ENCODE assay signal across 16 cellular contexts in the genomic region with DNA sequence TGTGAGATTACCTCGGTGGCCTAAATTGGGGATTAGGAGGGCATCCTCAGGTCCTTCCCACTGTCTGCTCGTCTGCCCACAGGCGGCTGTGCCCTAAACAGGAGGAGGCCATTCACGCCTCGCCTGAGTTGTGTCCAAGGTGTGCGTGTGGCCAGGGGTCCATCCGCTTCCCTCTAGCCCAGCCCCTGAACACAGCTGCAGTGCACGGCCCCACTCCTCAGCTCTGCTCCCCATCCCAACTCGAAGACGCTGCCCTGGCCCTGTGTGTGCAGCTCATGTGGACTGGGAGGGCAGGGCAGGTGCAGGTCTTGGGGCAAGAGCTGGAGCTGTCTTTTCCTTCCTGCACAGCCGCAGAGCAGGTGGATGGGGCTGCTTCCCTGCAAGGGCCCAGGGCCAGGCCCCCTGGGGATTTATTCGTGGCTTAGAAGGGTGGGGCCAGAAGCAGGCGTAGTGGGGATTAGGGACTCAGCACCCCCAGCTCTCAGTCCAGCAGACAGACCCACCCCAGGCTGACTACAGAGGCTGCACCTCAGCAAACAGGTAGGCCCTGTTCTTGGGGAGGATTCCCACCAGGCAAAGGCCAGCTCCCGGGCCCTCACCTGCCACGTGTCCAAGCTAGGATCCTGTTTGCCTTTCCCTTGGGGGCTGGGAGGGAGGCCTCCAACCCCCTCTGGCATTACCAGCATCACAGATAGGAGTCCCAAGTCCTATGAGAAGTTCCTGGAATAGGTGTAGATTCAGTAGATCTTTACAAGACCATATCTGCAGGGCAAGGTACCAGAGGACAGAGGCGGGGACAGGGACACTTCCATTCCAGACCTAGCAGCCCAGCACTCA. TPM values are rescaled to one million over a fixed set of nuclear protein-coding genes. Genes with fewer than 3 reads are reported as not detected.
DNase-seq lines count a peak whose midpoint lies in the region; ATAC-seq and TF ChIP-seq lines count a peak whose summit lies in the region.
"Had no signal": no experiment of that assay in that cellular context is flagged by ENCODE, and none has a peak within 500 bp of the region (broad histone marks: within the 10 kb centered on the region; RNA-seq: fewer than 3 reads in every experiment).

No MANE protein-coding gene starts in this region.

- H3K9me3 Mint-ChIP-seq in activated T-cell treated with anti-CD3 and anti-CD28 coated beads, Interleukin-2, amount 50 U/mL, for 4 hours: no peaks in the 10 kb centered on the region
- H3K9me3 Mint-ChIP-seq in chondrocyte (ENCODE audit: low read depth): no peaks in the 10 kb centered on the region
- no peaks in the 10 kb centered on the region for H3K9me3 Mint-ChIP-seq in stimulated activated effector memory CD8-positive, alpha-beta T cell treated with anti-CD3 and anti-CD28 coated beads, Interleukin-12 subunit alpha, Interleukin-12 subunit beta, amount 100 ng/mL, for 72 hours

- H3K9me3 ChIP-seq in KOPT-K1 (ENCODE audit: insufficient read depth, low read length, poor library complexity, severe bottlenecking): no peaks in the 10 kb centered on the region
- H3K9me3 ChIP-seq: lower lobe of right lung, upper lobe of left lung had no signal

- no peaks in the 10 kb centered on the region for H3K36me3 Mint-ChIP-seq in activated T-cell treated with anti-CD3 and anti-CD28 coated beads, Interleukin-2, amount 50 U/mL, for 4 hours (ENCODE audit: insufficient read depth)
- no peaks in the 10 kb centered on the region for H3K36me3 Mint-ChIP-seq in chondrocyte (ENCODE audit: low read depth)
- peaks cover 31% of the 10 kb centered on the region for H3K36me3 Mint-ChIP-seq in stimulated activated effector memory CD8-positive, alpha-beta T cell treated with anti-CD3 and anti-CD28 coated beads, Interleukin-12 subunit alpha, Interleukin-12 subunit beta, amount 100 ng/mL, for 72 hours

- no peaks in the 10 kb centered on the region for H3K27me3 Mint-ChIP-seq in activated T-cell treated with anti-CD3 and anti-CD28 coated beads, Interleukin-2, amount 50 U/mL, for 4 hours (ENCODE audit: low read depth)
- no peaks in the 10 kb centered on the region for H3K27me3 Mint-ChIP-seq in chondrocyte (ENCODE audit: low read depth)

- peak; percentile 18 for DNase-seq in activated T-cell treated with anti-CD3 and anti-CD28 coated beads, Interleukin-2, amount 50 U/mL, for 1 hour
- DNase-seq in activated T-cell treated with anti-CD3 and anti-CD28 coated beads, Interleukin-2, amount 50 U/mL, for 4 hours: no peak
- peak; percentile 77 for DNase-seq in chondrocyte (ENCODE audit: low spot score)
- no peak for DNase-seq in stimulated activated effector memory CD8-positive, alpha-beta T cell treated with anti-CD3 and anti-CD28 coated beads, Interleukin-12 subunit alpha, Interleukin-12 subunit beta, amount 100 ng/mL, for 72 hours (ENCODE audit: low spot score in 2 of 2)
- DNase-seq: activated CD8-positive, alpha-beta memory T cell treated with anti-CD3 and anti-CD28 coated beads for 24 hours; DMS79; lower lobe of right lung; NCI-H1105 treated with DMSO at 0.1 percent for 48 hours; NCI-H345; occipital lobe had no signal

- H3K36me3 ChIP-seq in KOPT-K1 (ENCODE audit: insufficient read depth, low read length): peaks cover 56% of the 10 kb centered on the region

- H3K4me3 Mint-ChIP-seq in activated T-cell treated with anti-CD3 and anti-CD28 coated beads, Interleukin-2, amount 50 U/mL, for 4 hours: no peak overlapping the region
- no peak overlapping the region for H3K4me3 Mint-ChIP-seq in chondrocyte (ENCODE audit: unreplicated experiment)
- H3K4me3 Mint-ChIP-seq in stimulated activated effector memory CD8-positive, alpha-beta T cell treated with anti-CD3 and anti-CD28 coated beads, Interleukin-12 subunit alpha, Interleukin-12 subunit beta, amount 100 ng/mL, for 72 hours: peak overlapping the region; percentile 93

- no peak overlapping the region for H3K27ac Mint-ChIP-seq in chondrocyte (ENCODE audit: unreplicated experiment)
- peak overlapping the region; percentile 32 for H3K27ac Mint-ChIP-seq in stimulated activated effector memory CD8-positive, alpha-beta T cell treated with anti-CD3 and anti-CD28 coated beads, Interleukin-12 subunit alpha, Interleukin-12 subunit beta, amount 100 ng/mL, for 72 hours

- TF ChIP-seq CTCF in chondrocyte (IDR thresholded peaks at IDR 0.05): no peak

- ATAC-seq in activated T-cell treated with anti-CD3 and anti-CD28 coated beads, Interleukin-2, amount 50 U/mL, for 4 hours: no peak
- no peak for ATAC-seq in stimulated activated effector memory CD8-positive, alpha-beta T cell treated with anti-CD3 and anti-CD28 coated beads, Interleukin-12 subunit alpha, Interleukin-12 subunit beta, amount 100 ng/mL, for 72 hours
- ATAC-seq in GM19452 (IDR thresholded peaks at IDR 0.05; ENCODE audit: unreplicated experiment) (no peak), HG03139 (IDR thresholded peaks at IDR 0.05; ENCODE audit: unreplicated experiment) (no peak), HG02852 (IDR thresholded peaks at IDR 0.05; ENCODE audit: unreplicated experiment) (no peak)
- ATAC-seq: lower lobe of right lung, Panc1 had no signal

- H3K27ac ChIP-seq in KOPT-K1 (ENCODE audit: low read depth, low read length, poor library complexity, severe bottlenecking): peak overlapping the region; percentile 12
- H3K27ac ChIP-seq: lower lobe of right lung had no signal

- H3K4me1 Mint-ChIP-seq in activated T-cell treated with anti-CD3 and anti-CD28 coated beads, Interleukin-2, amount 50 U/mL, for 4 hours (ENCODE audit: low read depth): peaks cover 39% of the 10 kb centered on the region
- H3K4me1 Mint-ChIP-seq in chondrocyte (ENCODE audit: low read depth): peaks cover 32% of the 10 kb centered on the region
- H3K4me1 Mint-ChIP-seq in stimulated activated effector memory CD8-positive, alpha-beta T cell treated with anti-CD3 and anti-CD28 coated beads, Interleukin-12 subunit alpha, Interleukin-12 subunit beta, amount 100 ng/mL, for 72 hours: peaks cover 31% of the 10 kb centered on the region

RNA-seq across cellular contexts. Expression of gene GUK1, which starts 4.4 kb away (rescaled TPM):
- 100 to 1,000 TPM; 219 to 248 (median 242) TPM for total RNA-seq in activated T-cell treated with anti-CD3 and anti-CD28 coated beads, Interleukin-2, amount 50 U/mL, for 4 hours
- 155 to 196 TPM (median 189 TPM) in 3 replicates for total RNA-seq in chondrocyte

RNA-seq across cellular contexts. Expression of gene GJC2, which starts 5.3 kb away (rescaled TPM):
- under 1 TPM; 0.49 to 0.79 (median 0.53) TPM for total RNA-seq in activated T-cell treated with anti-CD3 and anti-CD28 coated beads, Interleukin-2, amount 50 U/mL, for 4 hours
- 1.5 to 2.0 TPM (median 1.8 TPM) in 3 replicates for total RNA-seq in chondrocyte

RNA-seq across cellular contexts. Expression of gene IBA57, which starts 21.2 kb away (rescaled TPM):
- 10 to 100 TPM; 14.5 to 17.6 (median 15.9) TPM for total RNA-seq in activated T-cell treated with anti-CD3 and anti-CD28 coated beads, Interleukin-2, amount 50 U/mL, for 4 hours
- 5.2 to 7.7 TPM (median 5.9 TPM) in 3 replicates for total RNA-seq in chondrocyte

RNA-seq across cellular contexts. Expression of gene MRPL55, which starts 35.3 kb away (rescaled TPM):
- 10 to 100 TPM; 82.3 to 93.0 (median 89.5) TPM for total RNA-seq in activated T-cell treated with anti-CD3 and anti-CD28 coated beads, Interleukin-2, amount 50 U/mL, for 4 hours
- 45.4 to 75.6 TPM (median 48.6 TPM) in 3 replicates for total RNA-seq in chondrocyte

RNA-seq across cellular contexts. Expression of gene C1orf35, which starts 41.3 kb away (rescaled TPM):
- 10 to 100 TPM; 41.0 to 41.9 (median 41.7) TPM for total RNA-seq in activated T-cell treated with anti-CD3 and anti-CD28 coated beads, Interleukin-2, amount 50 U/mL, for 4 hours
- 12.9 to 15.1 TPM (median 13.3 TPM) in 3 replicates for total RNA-seq in chondrocyte

Comparison
In these comparisons a context has a peak if more than half of its experiments do, and no peak if none do; other contexts are left out.
1. DNase-seq: peak in activated T-cell treated with anti-CD3 and anti-CD28 coated beads, Interleukin-2, amount 50 U/mL, for 1 hour (single experiment) and chondrocyte (single experiment); none in activated T-cell treated with anti-CD3 and anti-CD28 coated beads, Interleukin-2, amount 50 U/mL, for 4 hours (single experiment) and stimulated activated effector memory CD8-positive, alpha-beta T cell treated with anti-CD3 and anti-CD28 coated beads, Interleukin-12 subunit alpha, Interleukin-12 subunit beta, amount 100 ng/mL, for 72 hours (0 of 2).